In the genomic region with DNA sequence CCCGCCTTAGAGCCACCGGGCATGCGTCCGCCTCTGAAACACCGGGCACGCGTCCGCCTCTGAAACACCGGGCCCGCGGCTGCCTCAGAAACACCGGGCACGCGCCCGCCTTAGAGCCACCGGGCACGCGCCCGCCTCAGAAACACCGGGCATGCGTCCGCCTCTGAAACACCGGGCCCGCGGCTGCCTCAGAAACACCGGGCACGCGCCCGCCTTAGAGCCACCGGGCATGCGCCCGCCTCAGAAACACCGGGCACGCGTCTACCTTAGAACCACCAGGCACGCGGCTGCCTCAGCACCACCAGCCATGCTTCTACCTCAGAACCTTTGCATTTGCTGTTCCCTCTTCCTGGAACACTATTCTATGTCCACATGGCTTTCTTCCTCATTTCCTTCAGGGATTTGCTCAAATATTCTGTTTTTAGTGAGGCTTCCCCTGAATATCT, we compare ENCODE assay signal across 8 cellular contexts. TPM values are rescaled to one million over a fixed set of nuclear protein-coding genes. Genes with fewer than 3 reads are reported as not detected.
DNase-seq lines count a peak whose midpoint lies in the region; ATAC-seq and TF ChIP-seq lines count a peak whose summit lies in the region.
"Not testable (repeated sequence)": the region's sequence is repeated elsewhere in the genome, so short reads cannot be mapped to it uniquely, and the experiment has no call there.

No MANE protein-coding gene starts in this region.

- not testable (repeated sequence) for H3K9me3 Mint-ChIP-seq in HFFc6; activated naive CD8-positive, alpha-beta T cell (ENCODE audit: low read depth)

- intact Hi-C loops in Right ventricle myocardium inferior (cut with DNase I) = loop anchor here (2.0 kb wide), 1 partner anchor 185 kb away; the partner anchor contains the start of genes DOCK4 and ZNF277
- intact Hi-C loops in stomach (cut with DNase I; ENCODE audit: low total_unique reads) = not testable (repeated sequence)

- peak overlapping the region; percentile 79 to 87 (median 84) for H3K27ac ChIP-seq in stomach

- not testable (repeated sequence) for ATAC-seq in Right ventricle myocardium inferior

- DNase-seq in Daoy (ENCODE audit: low read depth) = peak; percentile 89
- peak; percentile 28 for DNase-seq in HFFc6
- DNase-seq in NCI-H1436 treated with DMSO at 0.1 percent for 48 hours (lab: John Stamatoyannopoulos, UW) = peak; percentile 20
- DNase-seq in SW480 (ENCODE audit: low spot score) = peak; percentile 81
- peak; percentile 80 for DNase-seq in Right ventricle myocardium inferior (ENCODE audit: missing footprints)
- peak in 44 of 56 donors; percentile 3 to 82 (median 38) for DNase-seq in nucleus accumbens (lab: John Stamatoyannopoulos, UW)
- DNase-seq in stomach = peak; percentile 80

- WGBS in stomach, 5 donors = 0% methylated on average over 13 to 37 of the region's 37 CpGs

- H3K4me1 ChIP-seq in stomach = peaks cover 0 to 14% (median 7%) of the 10 kb centered on the region in 4 donors

- H3K36me3 Mint-ChIP-seq in HFFc6 (ENCODE audit: low read depth); activated naive CD8-positive, alpha-beta T cell: not testable (repeated sequence)

- H3K9me3 ChIP-seq in stomach = not testable (repeated sequence)

- H3K27me3 ChIP-seq in stomach = not testable (repeated sequence)

- not testable (repeated sequence) for H3K36me3 ChIP-seq in stomach

- not testable (repeated sequence) for H3K4me1 Mint-ChIP-seq in HFFc6 (ENCODE audit: low read depth); activated naive CD8-positive, alpha-beta T cell (ENCODE audit: low read depth)

- H3K27ac Mint-ChIP-seq in HFFc6 = peak overlapping the region; percentile 59
- peak overlapping the region; percentile 96 for H3K27ac Mint-ChIP-seq in activated naive CD8-positive, alpha-beta T cell

- TF ChIP-seq EP300 in stomach (IDR thresholded peaks at IDR 0.05) = not testable (repeated sequence)

- peak overlapping the region; percentile 50 to 64 (median 56) for H3K4me3 ChIP-seq in stomach

- H3K27me3 Mint-ChIP-seq in HFFc6 (ENCODE audit: insufficient read depth); activated naive CD8-positive, alpha-beta T cell: not testable (repeated sequence)

- TF ChIP-seq CTCF in HFFc6 (IDR thresholded peaks at IDR 0.05); stomach (IDR thresholded peaks at IDR 0.05): not testable (repeated sequence)

- peak overlapping the region; percentile 89 for H3K4me3 Mint-ChIP-seq in HFFc6
- peak overlapping the region; percentile 87 for H3K4me3 Mint-ChIP-seq in activated naive CD8-positive, alpha-beta T cell

- not testable (repeated sequence) for TF ChIP-seq POLR2A in stomach (IDR thresholded peaks at IDR 0.05)

RNA-seq across cellular contexts. Expression of gene IFRD1, which starts 58.4 kb away (rescaled TPM):
- 200 and 238 TPM in 2 replicates for total RNA-seq in Daoy (2014; rRNA removed; shearing (Covaris generic))
- total RNA-seq in HFFc6 (2021; fragmentation: NEBNext Ultra II Directional; extraction: Animal tissue kit (Norgen Biotek cat#: 25700)) = 10 to 100 TPM; 25.4 to 30.0 (median 27.5) TPM
- 17.8 TPM for total RNA-seq in Right ventricle myocardium inferior
- 100 to 1,000 TPM in 2 of 5 donors, 10 to 100 TPM in 3; 37.9 to 137 (median 76.4) TPM for total RNA-seq in stomach
- polyA plus RNA-seq in stomach = 10 to 100 TPM; 19.9 to 44.4 (median 42.4) TPM

Comparison
In these comparisons a context has a peak if more than half of its experiments do, and no peak if none do; other contexts are left out.
1. DNase-seq: peak in every context shown above with its lines; median percentile 89 in Daoy; 81 in SW480; 80 in Right ventricle myocardium inferior; 80 in stomach; 38 in nucleus accumbens; 28 in HFFc6; 20 in NCI-H1436 treated with DMSO at 0.1 percent for 48 hours.